14 cellular contexts compared by ENCODE assay signal in the genomic region with DNA sequence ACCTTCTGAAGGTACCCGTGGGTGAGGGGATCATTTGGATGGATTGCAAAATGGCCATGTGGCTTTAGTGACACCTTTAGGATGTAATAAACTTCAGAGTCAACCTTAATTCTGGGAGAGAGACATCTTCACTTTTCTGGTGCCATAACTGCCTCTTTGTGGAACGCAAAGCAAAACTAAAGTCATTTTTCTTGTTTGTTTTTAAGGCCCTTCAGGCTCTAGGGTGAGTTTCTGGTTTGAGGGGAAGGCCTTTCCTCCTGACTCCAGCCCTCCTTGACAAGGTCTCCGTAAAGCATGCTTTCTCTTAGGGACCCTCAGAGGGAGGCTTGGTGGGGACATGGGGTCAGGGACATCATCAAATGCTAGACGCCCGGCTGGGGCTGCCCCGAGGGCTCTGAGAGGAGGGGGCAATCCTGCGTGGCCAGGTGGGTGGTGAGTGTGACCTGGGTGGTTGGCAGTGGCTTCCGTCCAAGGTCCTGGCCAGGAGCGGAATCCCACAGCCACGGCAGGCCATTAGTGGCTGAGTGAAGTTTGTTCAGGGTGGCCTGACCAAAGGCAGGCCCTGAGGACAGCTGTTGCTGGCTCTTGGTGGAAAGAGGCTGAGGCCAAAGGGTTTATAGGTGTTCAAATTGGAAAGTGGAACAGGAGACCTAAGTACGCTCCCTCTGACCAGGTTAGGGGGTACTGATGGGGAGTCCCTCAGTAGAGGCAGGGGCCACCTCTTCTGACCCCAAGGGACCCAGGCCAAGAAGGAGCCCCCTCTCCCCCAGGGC.
DNase-seq lines count a peak whose midpoint lies in the region; ATAC-seq and TF ChIP-seq lines count a peak whose summit lies in the region.
"Had no signal": no experiment of that assay in that cellular context is flagged by ENCODE, and none has a peak within 500 bp of the region (broad histone marks: within the 10 kb centered on the region; RNA-seq: fewer than 3 reads in every experiment).

No MANE protein-coding gene starts in this region.

- H3K36me3 ChIP-seq in esophagus muscularis mucosa, result no peaks in the 10 kb centered on the region
- H3K36me3 ChIP-seq in ovary, result no peaks in the 10 kb centered on the region
- H3K36me3 ChIP-seq in vagina, result no peaks in the 10 kb centered on the region
- H3K36me3 ChIP-seq in mesendoderm (ENCODE audit: control insufficient read depth, insufficient read depth, low read length), result no peaks in the 10 kb centered on the region
- H3K36me3 ChIP-seq: cardiac muscle cell had no signal

- no peak overlapping the region for H3K4me3 Mint-ChIP-seq in activated naive CD8-positive, alpha-beta T cell treated with anti-CD3 and anti-CD28 coated beads, Interleukin-2, amount 10 ng/mL, durations not matched to agents 7 days and 5 days
- no peak overlapping the region for H3K4me3 Mint-ChIP-seq in activated naive CD8-positive, alpha-beta T cell treated with anti-CD3 and anti-CD28 coated beads, Interleukin-2, amount 50 U/mL, for 24 hours
- H3K4me3 Mint-ChIP-seq: B cell had no signal

- H3K4me1 ChIP-seq in esophagus muscularis mucosa, result peaks cover 30 to 62% (median 56%) of the 10 kb centered on the region in 4 donors
- peaks cover 35% of the 10 kb centered on the region for H3K4me1 ChIP-seq in ovary (ENCODE audit: insufficient read depth)
- H3K4me1 ChIP-seq in vagina, result peaks cover 64% of the 10 kb centered on the region
- H3K4me1 ChIP-seq in mesendoderm (ENCODE audit: control insufficient read depth, low read depth, low read length), result no peaks in the 10 kb centered on the region

- TF ChIP-seq POLR2A in esophagus muscularis mucosa (IDR thresholded peaks at IDR 0.05; ENCODE audit: low read depth), result no peak
- TF ChIP-seq POLR2A in ovary (IDR thresholded peaks at IDR 0.05), result no peak
- no peak for TF ChIP-seq POLR2A in vagina (IDR thresholded peaks at IDR 0.05)

- H2BK5ac ChIP-seq in mesendoderm (ENCODE audit: low read length), result no peak overlapping the region

- H3K79me2 ChIP-seq in mesendoderm (ENCODE audit: control insufficient read depth, insufficient read depth, low read length), result no peaks in the 10 kb centered on the region

- no peak overlapping the region for H3K56ac ChIP-seq in mesendoderm (ENCODE audit: low read length)

- no peak overlapping the region for H3K18ac ChIP-seq in mesendoderm (ENCODE audit: low read length)

- no peak overlapping the region for H2BK15ac ChIP-seq in mesendoderm (replicated peaks; ENCODE audit: low read depth)

- H3K4me3 ChIP-seq in esophagus muscularis mucosa, result no peak overlapping the region
- no peak overlapping the region for H3K4me3 ChIP-seq in ovary
- H3K4me3 ChIP-seq in vagina, result no peak overlapping the region
- no peak overlapping the region for H3K4me3 ChIP-seq in mesendoderm (ENCODE audit: low read length)
- H3K4me3 ChIP-seq: cardiac muscle cell had no signal

- intact Hi-C loops in esophagus muscularis mucosa (cut with DNase I) (no loop called here), ovary (cut with DNase I) (no loop called here), vagina (cut with DNase I) (no loop called here)

- peak; percentile 26 for DNase-seq in activated naive CD8-positive, alpha-beta T cell treated with anti-CD3 and anti-CD28 coated beads, Interleukin-2, amount 10 ng/mL, durations not matched to agents 7 days and 5 days
- DNase-seq in activated naive CD8-positive, alpha-beta T cell treated with anti-CD3 and anti-CD28 coated beads, Interleukin-2, amount 50 U/mL, for 24 hours, result no peak
- no peak for DNase-seq in esophagus muscularis mucosa (ENCODE audit: extremely low spot score)
- peak; percentile 8 to 39 (median 30) for DNase-seq in ovary
- peak in 1 of 2 donors; percentile 83 for DNase-seq in vagina (ENCODE audit: extremely low spot score in 2 of 2)
- no peak for DNase-seq in mesendoderm
- no peak for DNase-seq in NCI-H2029 (lab: John Stamatoyannopoulos, UW)
- DNase-seq in EL, result no peak
- DNase-seq: erythroblast, naive B cell, NCI-H1092 treated with DMSO at 0.1 percent for 48 hours, NCI-H510A had no signal

- no peak for ATAC-seq in activated naive CD8-positive, alpha-beta T cell treated with anti-CD3 and anti-CD28 coated beads, Interleukin-2, amount 10 ng/mL, durations not matched to agents 7 days and 5 days (ENCODE audit: low read depth)
- no peak for ATAC-seq in activated naive CD8-positive, alpha-beta T cell treated with anti-CD3 and anti-CD28 coated beads, Interleukin-2, amount 50 U/mL, for 24 hours

- H3K27ac Mint-ChIP-seq in activated naive CD8-positive, alpha-beta T cell treated with anti-CD3 and anti-CD28 coated beads, Interleukin-2, amount 10 ng/mL, durations not matched to agents 7 days and 5 days, result no peak overlapping the region
- no peak overlapping the region for H3K27ac Mint-ChIP-seq in activated naive CD8-positive, alpha-beta T cell treated with anti-CD3 and anti-CD28 coated beads, Interleukin-2, amount 50 U/mL, for 24 hours
- H3K27ac Mint-ChIP-seq: B cell, naive B cell had no signal

- no peak overlapping the region for H4K8ac ChIP-seq in mesendoderm (ENCODE audit: low read depth, low read length)

- H3K36me3 Mint-ChIP-seq in activated naive CD8-positive, alpha-beta T cell treated with anti-CD3 and anti-CD28 coated beads, Interleukin-2, amount 10 ng/mL, durations not matched to agents 7 days and 5 days, result no peaks in the 10 kb centered on the region
- no peaks in the 10 kb centered on the region for H3K36me3 Mint-ChIP-seq in activated naive CD8-positive, alpha-beta T cell treated with anti-CD3 and anti-CD28 coated beads, Interleukin-2, amount 50 U/mL, for 24 hours (ENCODE audit: low read depth)

- no peak overlapping the region for H3K4ac ChIP-seq in mesendoderm (ENCODE audit: low read depth, low read length)

- no peak overlapping the region for H4K5ac ChIP-seq in mesendoderm (ENCODE audit: low read length)

- no peak for TF ChIP-seq EP300 in esophagus muscularis mucosa (IDR thresholded peaks at IDR 0.05)
- TF ChIP-seq EP300 in ovary (IDR thresholded peaks at IDR 0.05), result no peak

- TF ChIP-seq CTCF in esophagus muscularis mucosa (IDR thresholded peaks at IDR 0.05), result no peak
- no peak for TF ChIP-seq CTCF in ovary (IDR thresholded peaks at IDR 0.05)
- TF ChIP-seq CTCF in vagina (IDR thresholded peaks at IDR 0.05), result no peak

- H3K9ac ChIP-seq in mesendoderm (ENCODE audit: low read length), result no peak overlapping the region

- H3K9me3 Mint-ChIP-seq in activated naive CD8-positive, alpha-beta T cell treated with anti-CD3 and anti-CD28 coated beads, Interleukin-2, amount 10 ng/mL, durations not matched to agents 7 days and 5 days, result no peaks in the 10 kb centered on the region
- peaks cover 4% of the 10 kb centered on the region for H3K9me3 Mint-ChIP-seq in activated naive CD8-positive, alpha-beta T cell treated with anti-CD3 and anti-CD28 coated beads, Interleukin-2, amount 50 U/mL, for 24 hours

- peaks cover 14% of the 10 kb centered on the region for H3K4me1 Mint-ChIP-seq in activated naive CD8-positive, alpha-beta T cell treated with anti-CD3 and anti-CD28 coated beads, Interleukin-2, amount 10 ng/mL, durations not matched to agents 7 days and 5 days
- peaks cover 27% of the 10 kb centered on the region for H3K4me1 Mint-ChIP-seq in activated naive CD8-positive, alpha-beta T cell treated with anti-CD3 and anti-CD28 coated beads, Interleukin-2, amount 50 U/mL, for 24 hours

- no peaks in the 10 kb centered on the region for H3K79me1 ChIP-seq in mesendoderm (ENCODE audit: low read length)

- H3K27ac ChIP-seq in esophagus muscularis mucosa (replicated peaks in 1 of 4) (peak overlapping the region; percentile 61 to 80 (median 72)), ovary (no peak overlapping the region), vagina (peak overlapping the region; percentile 81), mesendoderm (ENCODE audit: low read depth, low read length) (no peak overlapping the region)
- H3K27ac ChIP-seq: cardiac muscle cell had no signal

- H3K27me3 Mint-ChIP-seq in activated naive CD8-positive, alpha-beta T cell treated with anti-CD3 and anti-CD28 coated beads, Interleukin-2, amount 10 ng/mL, durations not matched to agents 7 days and 5 days, result peaks cover 3% of the 10 kb centered on the region
- H3K27me3 Mint-ChIP-seq in activated naive CD8-positive, alpha-beta T cell treated with anti-CD3 and anti-CD28 coated beads, Interleukin-2, amount 50 U/mL, for 24 hours, result peaks cover 3% of the 10 kb centered on the region

- no peak overlapping the region for H2BK120ac ChIP-seq in mesendoderm (ENCODE audit: low read depth, low read length)

- H3K9me3 ChIP-seq in esophagus muscularis mucosa (peaks cover 0 to 6% (median 0%) of the 10 kb centered on the region in 4 donors), ovary (no peaks in the 10 kb centered on the region), vagina (no peaks in the 10 kb centered on the region)

- H2AK5ac ChIP-seq in mesendoderm (ENCODE audit: low read length), result no peak overlapping the region

- POLR2A ChIA-PET in activated naive CD8-positive, alpha-beta T cell treated with anti-CD3 and anti-CD28 coated beads, Interleukin-2, amount 10 ng/mL, durations not matched to agents 7 days and 5 days (lab: Charles Lee), result no interaction called here

- H3K23ac ChIP-seq in mesendoderm (ENCODE audit: low read length), result no peak overlapping the region

- no peaks in the 10 kb centered on the region for H3K27me3 ChIP-seq in esophagus muscularis mucosa
- H3K27me3 ChIP-seq in ovary, result no peaks in the 10 kb centered on the region
- H3K27me3 ChIP-seq in vagina, result no peaks in the 10 kb centered on the region
- H3K27me3 ChIP-seq in mesendoderm (ENCODE audit: insufficient read depth, low read length, poor library complexity), result no peaks in the 10 kb centered on the region
- H3K27me3 ChIP-seq: cardiac muscle cell had no signal

- WGBS in esophagus muscularis mucosa, result 96% methylated on average over 7 of the region's 11 CpGs
- 87 to 92% (median 88%) methylated on average over 11 of the region's 11 CpGs for WGBS in ovary, 3 donors
- no CpG with 5 or more reads among the region's 11 CpGs for WGBS in mesendoderm (ENCODE audit: extremely low coverage, insufficient coverage, low lambda C conversion rate)

- no peak overlapping the region for H3K4me2 ChIP-seq in mesendoderm (ENCODE audit: low read length)

Comparison
In these comparisons a context has a peak if more than half of its experiments do, and no peak if none do; other contexts are left out.
1. DNase-seq: peak in activated naive CD8-positive, alpha-beta T cell treated with anti-CD3 and anti-CD28 coated beads, Interleukin-2, amount 10 ng/mL, durations not matched to agents 7 days and 5 days (single experiment) and ovary (5 of 5); none in activated naive CD8-positive, alpha-beta T cell treated with anti-CD3 and anti-CD28 coated beads, Interleukin-2, amount 50 U/mL, for 24 hours (single experiment), esophagus muscularis mucosa (single experiment), mesendoderm (single experiment), NCI-H2029 (single experiment) and EL (single experiment).
2. H3K27ac ChIP-seq: peak in esophagus muscularis mucosa (4 of 4) and vagina (single experiment); none in ovary (0 of 2) and mesendoderm (single experiment).